Comparison of ENCODE assay signal across 9 cellular contexts in genomic region chr5:139277171-139277570, GRCh38. TPM values are rescaled to one million over a fixed set of nuclear protein-coding genes. Genes with fewer than 3 reads are reported as not detected.
A peak's percentile ranks its signal among the peaks of the same experiment; 100 is the strongest.
DNase-seq lines count a peak whose midpoint lies in the region; ATAC-seq and TF ChIP-seq lines count a peak whose summit lies in the region.
"Had no signal": no experiment of that assay in that cellular context is flagged by ENCODE, and none has a peak within 500 bp of the region (broad histone marks: within the 10 kb centered on the region; RNA-seq: fewer than 3 reads in every experiment).

No MANE protein-coding gene starts in this region.

- peaks cover 47% of the 10 kb centered on the region for H3K36me3 ChIP-seq in iPS-15b (ENCODE audit: control insufficient read depth, insufficient read depth, low read length)

- peaks cover 6% of the 10 kb centered on the region for H3K4me1 ChIP-seq in iPS-15b (ENCODE audit: control insufficient read depth, insufficient read depth, low read length)

- peaks cover 42% of the 10 kb centered on the region for H3K4me1 Mint-ChIP-seq in T-helper 17 cell

- H3K9ac ChIP-seq in iPS-15b (ENCODE audit: low read depth, low read length): peak overlapping the region; percentile 91

- H3K9me3 ChIP-seq in T-helper 17 cell (ENCODE audit: control insufficient read depth, low read length, poor library complexity, severe bottlenecking): no peaks in the 10 kb centered on the region
- no peaks in the 10 kb centered on the region for H3K9me3 ChIP-seq in iPS-15b (ENCODE audit: control insufficient read depth, insufficient read depth, low read length)
- H3K9me3 ChIP-seq: heart left ventricle had no signal

- peak overlapping the region; percentile 25 for H3K4me3 Mint-ChIP-seq in T-helper 17 cell

- ATAC-seq in T-helper 17 cell: no peak
- ATAC-seq in esophagus mucosa: no peak
- ATAC-seq: heart left ventricle had no signal

- no peak for TF ChIP-seq CTCF in GM12864 (IDR thresholded peaks at IDR 0.05; ENCODE audit: low read depth, low read length, missing control alignments)

- no peaks in the 10 kb centered on the region for H3K27me3 Mint-ChIP-seq in T-helper 17 cell

- peak overlapping the region; percentile 89 for H3K4me3 ChIP-seq in GM12864 (ENCODE audit: low read depth, low read length)
- peak overlapping the region; percentile 99 for H3K4me3 ChIP-seq in iPS-15b (ENCODE audit: low read depth, low read length)
- H3K4me3 ChIP-seq: heart left ventricle had no signal

- H3K36me3 Mint-ChIP-seq in T-helper 17 cell (ENCODE audit: low read depth): no peaks in the 10 kb centered on the region

- H3K27me3 ChIP-seq in iPS-15b (ENCODE audit: control insufficient read depth, insufficient read depth, low read length): no peaks in the 10 kb centered on the region
- H3K27me3 ChIP-seq: heart left ventricle had no signal

- DNase-seq in Ammon's horn (ENCODE audit: low spot score) (peak; percentile 58), GM12864 (ENCODE audit: low read depth) (no peak), T-helper 17 cell (no peak), NCI-H2227 treated with DMSO at 0.1 percent for 48 hours (lab: John Stamatoyannopoulos, UW) (no peak), NCI-H1105 treated with DMSO at 0.1 percent for 48 hours (lab: John Stamatoyannopoulos, UW) (no peak), AML-193 (lab: John Stamatoyannopoulos, UW) (no peak)
- DNase-seq: heart left ventricle had no signal

- peak overlapping the region; percentile 34 for H3K27ac Mint-ChIP-seq in T-helper 17 cell

RNA-seq across cellular contexts. Expression of gene MATR3, which starts 16.4 kb away (rescaled TPM):
- total RNA-seq in T-helper 17 cell: 100 to 1,000 TPM; 318 to 325 TPM
- 60.5 TPM for total RNA-seq in esophagus mucosa
